In the genomic region with DNA sequence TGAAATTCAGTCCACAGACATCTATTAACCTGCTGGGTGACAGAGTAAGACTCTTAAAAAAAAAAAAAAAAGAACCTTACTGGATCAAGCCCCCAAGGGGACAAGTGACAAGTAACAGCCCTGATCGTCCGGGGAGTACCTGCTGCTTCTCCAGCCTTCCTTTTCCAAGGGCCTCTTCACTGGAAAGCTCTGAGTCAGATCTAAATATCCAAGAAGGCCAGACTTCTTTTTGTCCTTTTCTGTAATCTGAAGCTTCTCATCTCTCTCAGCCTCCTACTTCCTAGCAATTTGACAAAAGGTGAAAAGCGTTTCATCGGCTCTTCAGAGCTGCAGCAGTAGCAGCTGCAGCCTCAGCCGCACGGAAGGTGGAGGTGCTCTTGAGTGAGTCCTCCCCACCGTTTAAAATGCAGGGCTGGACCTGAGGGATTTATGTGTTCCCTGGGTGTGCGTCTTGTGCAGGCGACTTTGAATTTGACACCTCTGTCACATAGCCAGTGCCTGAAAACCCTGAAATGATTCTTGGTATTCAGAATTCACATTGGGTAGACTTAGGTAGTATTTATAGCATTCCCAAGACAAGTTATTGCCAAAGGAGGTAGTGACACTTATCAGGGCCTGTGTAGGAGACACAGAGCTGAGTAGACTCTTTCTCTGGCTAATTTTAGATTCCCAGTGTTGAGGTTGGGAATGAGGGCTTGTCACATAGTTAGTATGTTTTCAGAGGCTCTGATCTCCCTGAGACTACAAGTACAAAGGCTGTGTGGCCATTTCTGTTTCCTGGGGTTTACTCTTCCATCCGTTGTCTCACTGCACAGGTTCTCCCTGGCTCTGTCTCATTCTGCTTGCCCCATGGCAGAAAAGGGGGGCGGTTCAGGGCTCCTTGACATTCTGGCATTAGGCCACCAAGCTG, we compare ENCODE assay signal across 14 cellular contexts.
A peak's percentile ranks its signal among the peaks of the same experiment; 100 is the strongest.
DNase-seq lines count a peak whose midpoint lies in the region; ATAC-seq, FAIRE-seq and TF ChIP-seq lines count a peak whose summit lies in the region.
"Had no signal": no experiment of that assay in that cellular context is flagged by ENCODE, and none has a peak within 500 bp of the region (broad histone marks: within the 10 kb centered on the region; RNA-seq: fewer than 3 reads in every experiment).

No MANE protein-coding gene starts in this region.

- no peak overlapping the region for H3K4me2 ChIP-seq in keratinocyte (ENCODE audit: control insufficient read depth, extremely low read depth, insufficient read depth, low read depth, low read length)

- DNase-seq in M059J (ENCODE audit: low read depth), result peak; percentile 28
- DNase-seq in astrocyte of the hippocampus (ENCODE audit: low read depth, low spot score), result peak; percentile 40
- DNase-seq in keratinocyte (ENCODE audit: low read depth, low spot score), result no peak
- no peak for DNase-seq in activated effector memory CD4-positive, alpha-beta T cell treated with Interleukin-2 at 50 U/mL for 16 hours
- DNase-seq in medulla oblongata (ENCODE audit: extremely low spot score), result no peak
- DNase-seq: activated T-cell treated with anti-CD3 and anti-CD28 coated beads, Interleukin-2, amount 50 U/mL, for 24 hours; AML-193; immature natural killer cell; NCI-H345; ovary; stimulated activated naive CD8-positive, alpha-beta T cell treated with anti-CD3 and anti-CD28 coated beads, Interleukin-15, amount 100 ng/mL, for 72 hours had no signal

- H4K20me1 ChIP-seq in keratinocyte (ENCODE audit: control insufficient read depth, extremely low read depth, insufficient read depth, low read length), result no peaks in the 10 kb centered on the region

- ATAC-seq in HG03565 (IDR thresholded peaks at IDR 0.05; ENCODE audit: unreplicated experiment), result no peak
- ATAC-seq in HG03025 (IDR thresholded peaks at IDR 0.05; ENCODE audit: low FRiP score, unreplicated experiment), result no peak
- ATAC-seq: stimulated activated naive CD8-positive, alpha-beta T cell treated with anti-CD3 and anti-CD28 coated beads, Interleukin-15, amount 100 ng/mL, for 72 hours had no signal

- H3K4me1 ChIP-seq in keratinocyte (ENCODE audit: control insufficient read depth, extremely low read depth, insufficient read depth, low read length) (peaks cover 35% of the 10 kb centered on the region), stomach smooth muscle (ENCODE audit: control insufficient read depth, insufficient read depth, low read length) (peaks cover 40% of the 10 kb centered on the region)

- H3K9me3 ChIP-seq in keratinocyte (ENCODE audit: control insufficient read depth, low read depth, low read length), result no peaks in the 10 kb centered on the region
- no peaks in the 10 kb centered on the region for H3K9me3 ChIP-seq in stomach smooth muscle (ENCODE audit: control insufficient read depth in 2 of 2, low read length in 2 of 2)
- H3K9me3 ChIP-seq: ovary had no signal

- peak overlapping the region; percentile 9 for H2AFZ ChIP-seq in keratinocyte (ENCODE audit: control insufficient read depth, low read length)

- H3K9ac ChIP-seq in keratinocyte (ENCODE audit: control insufficient read depth, extremely low read depth, insufficient read depth, low read length) (no peak overlapping the region), stomach smooth muscle (ENCODE audit: low read length in 2 of 2) (no peak overlapping the region)

- H3K4me3 ChIP-seq in keratinocyte (ENCODE audit: control insufficient read depth in 2 of 3, extremely low read depth in 1 of 3, insufficient read depth in 2 of 3, low read depth in 1 of 3, low read length in 3 of 3) (no peak overlapping the region), stomach smooth muscle (ENCODE audit: low read length in 2 of 2) (no peak overlapping the region)
- H3K4me3 ChIP-seq: ovary had no signal

- dilution Hi-C loops in keratinocyte (cut with MboI; ENCODE audit: extremely low pct_ligation_motif_present, low sequenced_read_pairs), result no loop called here

- H3K36me3 ChIP-seq in keratinocyte (ENCODE audit: control insufficient read depth in 2 of 2, extremely low read depth in 1 of 2, insufficient read depth in 2 of 2, low read length in 2 of 2), result no peaks in the 10 kb centered on the region
- no peaks in the 10 kb centered on the region for H3K36me3 ChIP-seq in stomach smooth muscle (ENCODE audit: control insufficient read depth in 2 of 2, insufficient read depth in 2 of 2, low read length in 2 of 2)
- H3K36me3 ChIP-seq: ovary had no signal

- no peaks in the 10 kb centered on the region for H3K27me3 ChIP-seq in keratinocyte (ENCODE audit: control insufficient read depth, extremely low read depth, insufficient read depth, low read length)
- no peaks in the 10 kb centered on the region for H3K27me3 ChIP-seq in stomach smooth muscle (ENCODE audit: control insufficient read depth in 1 of 2, insufficient read depth in 2 of 2, low read length in 2 of 2)
- H3K27me3 ChIP-seq: ovary had no signal

- no peak for TF ChIP-seq CTCF in keratinocyte (optimal IDR thresholded peaks at IDR 0.05 in 1 of 3, IDR thresholded peaks at IDR 0.05 in 1 of 3, conservative IDR thresholded peaks at IDR 0.05 in 1 of 3; ENCODE audit: extremely low read depth in 1 of 3, insufficient read depth in 2 of 3, low read length in 3 of 3)

- H3K9me1 ChIP-seq in keratinocyte (ENCODE audit: control insufficient read depth, extremely low read depth, insufficient read depth, low read length), result no peaks in the 10 kb centered on the region

- peak; percentile 17 for FAIRE-seq in keratinocyte (lab: Jason Lieb, UNC)

- no peaks in the 10 kb centered on the region for H3K79me2 ChIP-seq in keratinocyte (ENCODE audit: control insufficient read depth, insufficient read depth, low read length)

- H3K27ac ChIP-seq in keratinocyte (ENCODE audit: control insufficient read depth, insufficient read depth, low read length) (no peak overlapping the region), stomach smooth muscle (ENCODE audit: low read length) (peak overlapping the region; percentile 69)
- H3K27ac ChIP-seq: ovary had no signal

Comparison
In these comparisons a context has a peak if more than half of its experiments do, and no peak if none do; other contexts are left out.
1. DNase-seq: peak in M059J (single experiment) and astrocyte of the hippocampus (single experiment); none in keratinocyte (single experiment), activated effector memory CD4-positive, alpha-beta T cell treated with Interleukin-2 at 50 U/mL for 16 hours (single experiment) and medulla oblongata (single experiment).